ENCODE assay signal across 36 cellular contexts in the genomic region with DNA sequence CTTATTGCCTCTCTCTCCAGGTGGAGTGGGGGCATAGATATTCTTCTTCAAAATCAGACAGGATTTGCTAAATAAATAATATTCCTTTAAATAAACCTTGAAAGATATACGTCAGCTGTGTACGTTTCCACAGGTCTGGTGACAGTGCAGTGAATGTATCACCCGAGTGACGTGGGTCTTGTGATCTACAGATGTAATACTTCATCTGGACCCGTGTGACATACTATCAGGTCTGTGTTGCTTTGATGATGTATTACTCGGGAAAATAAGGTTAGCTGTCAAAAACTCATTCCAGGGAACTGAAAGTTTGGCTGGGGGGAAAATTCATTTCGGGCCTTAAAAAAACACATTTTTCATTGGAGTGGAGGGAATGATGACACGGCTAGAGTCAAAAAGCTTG.
DNase-seq lines count a peak whose midpoint lies in the region; ATAC-seq, FAIRE-seq and TF ChIP-seq lines count a peak whose summit lies in the region.
"Had no signal": no experiment of that assay in that cellular context is flagged by ENCODE, and none has a peak within 500 bp of the region (broad histone marks: within the 10 kb centered on the region; RNA-seq: fewer than 3 reads in every experiment).

No MANE protein-coding gene starts in this region.

- H3K79me2 ChIP-seq in HepG2 (ENCODE audit: insufficient read depth, low read length) = no peaks in the 10 kb centered on the region

- no peaks in the 10 kb centered on the region for H4K20me1 ChIP-seq in HepG2 (ENCODE audit: insufficient read depth, low read length)
- H4K20me1 ChIP-seq: BLaER1; BLaER1 treated with 17β-estradiol and CSF1 and Interleukin-3, amounts not matched to agents 10 nM and 100 nM had no signal

- no TSS peak for BruUV-seq in HepG2 (replicated peaks; lab: Mats Ljungman, UMichigan)

- no peak overlapping the region for H3K4me2 ChIP-seq in HepG2 (ENCODE audit: low read depth, low read length)
- H3K4me2 ChIP-seq: A549; BLaER1; BLaER1 treated with 17β-estradiol and CSF1 and Interleukin-3, amounts not matched to agents 10 nM and 100 nM had no signal

- TF ChIP-seq EP300 in HepG2 (IDR thresholded peaks at IDR 0.05; ENCODE audit: low read depth in 2 of 2, low read length in 2 of 2) (no peak), HepG2 (CRISPR knock-in tag; IDR thresholded peaks at IDR 0.05; ENCODE audit: borderline replicate concordance) (no peak)

- no peak overlapping the region for H3K27ac Mint-ChIP-seq in activated CD8-positive, alpha-beta memory T cell treated with anti-CD3 and anti-CD28 coated beads, Interleukin-2, amount 10 ng/mL, durations not matched to agents 7 days and 5 days
- H3K27ac Mint-ChIP-seq: B cell; CD14-positive monocyte; CD4-positive, alpha-beta memory T cell; CD4-positive, alpha-beta T cell; CD4-positive, CD25-positive, alpha-beta regulatory T cell; CD8-positive, alpha-beta memory T cell; CD8-positive, alpha-beta T cell had no signal

- no peak overlapping the region for H3K4me3 Mint-ChIP-seq in activated CD8-positive, alpha-beta memory T cell treated with anti-CD3 and anti-CD28 coated beads, Interleukin-2, amount 10 ng/mL, durations not matched to agents 7 days and 5 days
- H3K4me3 Mint-ChIP-seq: B cell; CD14-positive monocyte; CD4-positive, alpha-beta memory T cell; CD4-positive, alpha-beta T cell; CD4-positive, CD25-positive, alpha-beta regulatory T cell; CD8-positive, alpha-beta memory T cell; CD8-positive, alpha-beta T cell had no signal

- DNase-seq in NCI-H2227 (lab: John Stamatoyannopoulos, UW; ENCODE audit: unreplicated experiment) (peak; percentile 4), NCI-H2227 treated with DMSO at 0.1 percent for 48 hours (lab: John Stamatoyannopoulos, UW) (no peak), HepG2 (ENCODE audit: low spot score) (no peak), right lobe of liver (no peak), G401 (ENCODE audit: low spot score) (peak; percentile 46), cerebellar cortex (ENCODE audit: low spot score) (peak; percentile 78)
- no peak for DNase-seq in activated CD8-positive, alpha-beta memory T cell treated with anti-CD3 and anti-CD28 coated beads, Interleukin-2, amount 10 ng/mL, durations not matched to agents 7 days and 5 days
- DNase-seq: 8988T; ACHN; AML-193; BE2C; C1 segment of cervical spinal cord; Caco-2; Calu3; CD4-positive, alpha-beta memory T cell; CD4-positive, alpha-beta T cell; CD4-positive, CD25-positive, alpha-beta regulatory T cell; CD8-positive, alpha-beta memory T cell; CD8-positive, alpha-beta T cell; COR-L47; DMS 273 treated with DMSO at 0.1 percent for 48 hours; DMS153; DMS53; DMS79; DMS79 treated with DMSO at 0.1 percent for 48 hours; DND-41; EL had no signal

- no peaks in the 10 kb centered on the region for H3K27me3 Mint-ChIP-seq in activated CD8-positive, alpha-beta memory T cell treated with anti-CD3 and anti-CD28 coated beads, Interleukin-2, amount 10 ng/mL, durations not matched to agents 7 days and 5 days
- H3K27me3 Mint-ChIP-seq: B cell; CD4-positive, alpha-beta memory T cell; CD4-positive, alpha-beta T cell; CD4-positive, CD25-positive, alpha-beta regulatory T cell; CD8-positive, alpha-beta memory T cell had no signal

- POLR2A ChIA-PET in HepG2 (lab: Yijun Ruan, JAX) = no interaction called here

- H3K9ac ChIP-seq in HepG2 (ENCODE audit: insufficient read depth, low read depth, low read length) = no peak overlapping the region
- H3K9ac ChIP-seq: BLaER1; BLaER1 treated with 17β-estradiol and CSF1 and Interleukin-3, amounts not matched to agents 10 nM and 100 nM had no signal

- H3K4me3 ChIP-seq in HepG2 (replicated peaks in 1 of 3; ENCODE audit: insufficient read depth in 1 of 3, low read depth in 2 of 3, low read length in 3 of 3) = no peak overlapping the region
- no peak overlapping the region for H3K4me3 ChIP-seq in right lobe of liver
- H3K4me3 ChIP-seq: A549; BLaER1; BLaER1 treated with 17β-estradiol and CSF1 and Interleukin-3, amounts not matched to agents 10 nM and 100 nM had no signal

- no peak for TF ChIP-seq RAD21 in HepG2 (CRISPR knock-in tag; IDR thresholded peaks at IDR 0.05)

- TF ChIP-seq CTCF in HepG2 (CRISPR knock-in tag; IDR thresholded peaks at IDR 0.05) (no peak), right lobe of liver (IDR thresholded peaks at IDR 0.05) (no peak)

- H3K9me3 ChIP-seq in HepG2 (ENCODE audit: low read length) (peaks cover 79% of the 10 kb centered on the region), right lobe of liver (no peaks in the 10 kb centered on the region)
- H3K9me3 ChIP-seq: A549; BE2C; BLaER1; BLaER1 treated with 17β-estradiol and CSF1 and Interleukin-3, amounts not matched to agents 10 nM and 100 nM; Caco-2 had no signal

- FAIRE-seq in HepG2 (lab: Jason Lieb, UNC) = no peak
- FAIRE-seq: A549, D721Med had no signal

- H3K27me3 ChIP-seq in HepG2 (ENCODE audit: control insufficient read depth in 1 of 2, insufficient read depth in 2 of 2, low read length in 2 of 2) (no peaks in the 10 kb centered on the region), right lobe of liver (no peaks in the 10 kb centered on the region)
- H3K27me3 ChIP-seq: BE2C; BLaER1; BLaER1 treated with 17β-estradiol and CSF1 and Interleukin-3, amounts not matched to agents 10 nM and 100 nM had no signal

- intact Hi-C loops in HepG2 (cut with micrococcal nuclease; ENCODE audit: unreplicated experiment) (no loop called here), right lobe of liver (cut with DNase I) (no loop called here)

- ATAC-seq in HepG2 = no peak
- ATAC-seq in right lobe of liver = no peak
- no peak for ATAC-seq in activated CD8-positive, alpha-beta memory T cell treated with anti-CD3 and anti-CD28 coated beads, Interleukin-2, amount 10 ng/mL, durations not matched to agents 7 days and 5 days
- no peak for ATAC-seq in SK-N-SH treated with all-trans-retinoic acid at 6 μM for 48 hours
- ATAC-seq: A549; CD8-positive, alpha-beta T cell had no signal

- H3K36me3 Mint-ChIP-seq in activated CD8-positive, alpha-beta memory T cell treated with anti-CD3 and anti-CD28 coated beads, Interleukin-2, amount 10 ng/mL, durations not matched to agents 7 days and 5 days = no peaks in the 10 kb centered on the region
- H3K36me3 Mint-ChIP-seq: CD14-positive monocyte; CD4-positive, alpha-beta memory T cell; CD4-positive, CD25-positive, alpha-beta regulatory T cell; CD8-positive, alpha-beta memory T cell; CD8-positive, alpha-beta T cell had no signal

- H3K36me3 ChIP-seq in HepG2 (replicated peaks in 1 of 2; ENCODE audit: control insufficient read depth in 1 of 2, insufficient read depth in 2 of 2, low read length in 2 of 2) (no peaks in the 10 kb centered on the region), right lobe of liver (no peaks in the 10 kb centered on the region)
- H3K36me3 ChIP-seq: BE2C; BLaER1; BLaER1 treated with 17β-estradiol and CSF1 and Interleukin-3, amounts not matched to agents 10 nM and 100 nM had no signal

- CTCF ChIA-PET in HepG2 (lab: Yijun Ruan, JAX; ENCODE audit: low intra/inter-chr PET ratio, low total read pairs) = no interaction called here
- CTCF ChIA-PET in activated CD8-positive, alpha-beta memory T cell treated with anti-CD3 and anti-CD28 coated beads, Interleukin-2, amount 10 ng/mL, durations not matched to agents 7 days and 5 days (lab: Charles Lee) = no interaction called here

- H2AFZ ChIP-seq in HepG2 (ENCODE audit: low read length) = no peak overlapping the region

- whole genome bisulfite sequencing in HepG2 (ENCODE audit: low lambda C conversion rate) = 2% methylated on average over 8 of the region's 8 CpGs
- 73% methylated on average over 8 of the region's 8 CpGs for WGBS in right lobe of liver (ENCODE audit: insufficient coverage, low coverage, low lambda C conversion rate, missing lambda C conversion rate)

- H3K4me1 Mint-ChIP-seq in activated CD8-positive, alpha-beta memory T cell treated with anti-CD3 and anti-CD28 coated beads, Interleukin-2, amount 10 ng/mL, durations not matched to agents 7 days and 5 days = no peaks in the 10 kb centered on the region
- H3K4me1 Mint-ChIP-seq: B cell; CD14-positive monocyte; CD4-positive, alpha-beta memory T cell; CD4-positive, CD25-positive, alpha-beta regulatory T cell; CD8-positive, alpha-beta memory T cell had no signal

- no peak overlapping the region for H3K27ac ChIP-seq in HepG2 (ENCODE audit: extremely low read length, insufficient read depth, low read length)
- no peak overlapping the region for H3K27ac ChIP-seq in right lobe of liver
- H3K27ac ChIP-seq: 22Rv1; A549; BLaER1; BLaER1 treated with 17β-estradiol and CSF1 and Interleukin-3, amounts not matched to agents 10 nM and 100 nM; C4-2B had no signal

- in situ Hi-C loops in HepG2 (cut with HindIII; ENCODE audit: extremely low pct_ligation_motif_present, low pct_unique_long_range_greater_than_20kb) (no loop called here), G401 (cut with HindIII; ENCODE audit: low sequenced_read_pairs) (no loop called here)

- TF ChIP-seq POLR2A in HepG2 (IDR thresholded peaks at IDR 0.05; ENCODE audit: insufficient read depth in 1 of 2, low read depth in 2 of 2, low read length in 2 of 2) (no peak), right lobe of liver (IDR thresholded peaks at IDR 0.05) (no peak)

- H3K9me3 Mint-ChIP-seq in activated CD8-positive, alpha-beta memory T cell treated with anti-CD3 and anti-CD28 coated beads, Interleukin-2, amount 10 ng/mL, durations not matched to agents 7 days and 5 days (ENCODE audit: low read depth) = peaks cover 5% of the 10 kb centered on the region
- H3K9me3 Mint-ChIP-seq: CD4-positive, alpha-beta T cell had no signal

- H3K4me1 ChIP-seq in HepG2 (ENCODE audit: insufficient read depth, low read length) = no peaks in the 10 kb centered on the region
- no peaks in the 10 kb centered on the region for H3K4me1 ChIP-seq in right lobe of liver
- H3K4me1 ChIP-seq: A549; BE2C; BLaER1; BLaER1 treated with 17β-estradiol and CSF1 and Interleukin-3, amounts not matched to agents 10 nM and 100 nM; Caco-2 had no signal

TF ChIP-seq in HepG2, 621 proteins besides CTCF, POLR2A, EP300 and RAD21:
- peak; percentile 67 for TF ChIP-seq CREB1 (IDR thresholded peaks at IDR 0.05)
- TF ChIP-seq CREB1 (CRISPR knock-in tag; IDR thresholded peaks at IDR 0.05) = no peak
- TF ChIP-seq JUNB (CRISPR knock-in tag; IDR thresholded peaks at IDR 0.05; ENCODE audit: borderline replicate concordance) = no peak

Comparison
In these comparisons a context has a peak if more than half of its experiments do, and no peak if none do; other contexts are left out.
1. DNase-seq: peak in NCI-H2227 (single experiment), G401 (single experiment) and cerebellar cortex (single experiment); none in NCI-H2227 treated with DMSO at 0.1 percent for 48 hours (single experiment), HepG2 (single experiment), right lobe of liver (0 of 3) and activated CD8-positive, alpha-beta memory T cell treated with anti-CD3 and anti-CD28 coated beads, Interleukin-2, amount 10 ng/mL, durations not matched to agents 7 days and 5 days (single experiment).